ENCODE assay signal across 7 cellular contexts in the genomic region with DNA sequence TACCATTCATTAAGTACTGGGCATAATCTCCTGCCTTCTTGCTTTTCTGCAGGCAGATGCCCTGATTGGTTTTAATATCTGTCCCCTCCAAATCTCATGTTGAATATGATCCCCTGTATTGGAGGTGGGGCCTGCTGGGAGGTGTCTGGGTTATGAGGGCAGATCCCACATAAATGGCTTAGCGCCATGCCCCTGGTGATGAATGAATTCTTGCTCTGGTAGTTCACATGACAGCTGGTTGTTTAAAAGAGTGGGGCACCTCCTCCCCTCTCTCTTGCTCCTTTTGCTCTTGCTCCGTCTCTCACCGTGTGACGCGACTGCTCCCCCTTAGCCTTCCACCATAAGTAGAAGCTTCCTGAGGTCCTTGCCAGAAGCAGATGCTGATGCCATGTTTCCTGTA.
"Had no signal": no experiment of that assay in that cellular context is flagged by ENCODE, and none has a peak within 500 bp of the region (broad histone marks: within the 10 kb centered on the region; RNA-seq: fewer than 3 reads in every experiment).

No MANE protein-coding gene starts in this region.

- H3K4me3 Mint-ChIP-seq: GM23338, H9 had no signal

- H3K4me3 ChIP-seq: GM23338 had no signal

- H3K9me3 Mint-ChIP-seq: GM23338 had no signal

- DNase-seq: H9, HCEC 1CT, IMR-90 had no signal

- H3K4me2 ChIP-seq: GM23338 had no signal

- H3K27ac Mint-ChIP-seq: GM23338 had no signal

- ATAC-seq: GM23338 had no signal

- H2AFZ ChIP-seq: GM23338 had no signal

- H3K4me1 Mint-ChIP-seq: H9 had no signal

- FAIRE-seq: H1, H54, HTR-8/SVneo had no signal
